9 cellular contexts compared by ENCODE assay signal in the genomic region with DNA sequence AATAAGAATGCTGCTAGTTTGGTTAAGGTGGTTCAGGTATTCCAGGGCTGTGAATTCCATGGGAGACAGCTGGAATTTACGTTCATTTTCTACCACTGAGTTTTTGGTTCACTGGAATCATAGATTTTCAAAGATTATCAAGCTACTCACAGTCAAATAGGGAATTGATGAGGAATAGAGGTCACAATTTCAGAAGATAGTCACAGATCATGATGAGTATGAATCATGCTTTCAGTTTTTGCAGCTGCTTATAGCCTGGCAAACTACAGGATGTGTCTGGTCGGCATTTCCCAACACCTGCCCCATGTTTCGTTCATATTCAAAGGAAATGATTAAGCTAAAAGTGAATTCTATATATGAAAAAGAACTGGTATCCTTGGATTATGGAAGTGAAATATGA. TPM values are rescaled to one million over a fixed set of nuclear protein-coding genes. Genes with fewer than 3 reads are reported as not detected.
DNase-seq lines count a peak whose midpoint lies in the region; ATAC-seq, FAIRE-seq and TF ChIP-seq lines count a peak whose summit lies in the region.
"Had no signal": no experiment of that assay in that cellular context is flagged by ENCODE, and none has a peak within 500 bp of the region (broad histone marks: within the 10 kb centered on the region; RNA-seq: fewer than 3 reads in every experiment).

No MANE protein-coding gene starts in this region.

- intact Hi-C loops in activated CD8-positive, alpha-beta T cell treated with anti-CD3 and anti-CD28 coated beads for 36 hours (cut with micrococcal nuclease): no loop called here

- POLR2A ChIA-PET in activated CD8-positive, alpha-beta T cell treated with anti-CD3 and anti-CD28 coated beads for 36 hours (lab: Charles Lee): interaction anchor here (0.6 to 0.8 kb wide), 2 partner anchors 20 to 57 kb away, joined by 3 read pairs; no protein-coding TSS in a partner anchor

- peak; percentile 89 for FAIRE-seq in GM19239 (lab: Jason Lieb, UNC)

- H3K4me3 Mint-ChIP-seq in activated CD8-positive, alpha-beta T cell treated with anti-CD3 and anti-CD28 coated beads for 36 hours: peak overlapping the region; percentile 12
- H3K4me3 Mint-ChIP-seq: natural killer cell had no signal

- H3K27me3 Mint-ChIP-seq in activated CD8-positive, alpha-beta T cell treated with anti-CD3 and anti-CD28 coated beads for 36 hours: no peaks in the 10 kb centered on the region

- no peaks in the 10 kb centered on the region for H3K9me3 Mint-ChIP-seq in activated CD8-positive, alpha-beta T cell treated with anti-CD3 and anti-CD28 coated beads for 36 hours
- H3K9me3 Mint-ChIP-seq: natural killer cell had no signal

- TF ChIP-seq CTCF in activated CD8-positive, alpha-beta T cell treated with anti-CD3 and anti-CD28 coated beads for 36 hours (IDR thresholded peaks at IDR 0.05): no peak

- CTCF ChIA-PET in activated CD8-positive, alpha-beta T cell treated with anti-CD3 and anti-CD28 coated beads for 36 hours (lab: Charles Lee): interaction anchor here (0.7 to 1.0 kb wide), 3 partner anchors 25 to 72 kb away, joined by 3 to 4 read pairs (median 4); no protein-coding TSS in a partner anchor

- H3K36me3 Mint-ChIP-seq in activated CD8-positive, alpha-beta T cell treated with anti-CD3 and anti-CD28 coated beads for 36 hours (ENCODE audit: low read depth): peaks cover 3% of the 10 kb centered on the region
- H3K36me3 Mint-ChIP-seq: natural killer cell had no signal

- peak; percentile 83 for ATAC-seq in HG03139 (IDR thresholded peaks at IDR 0.05; ENCODE audit: unreplicated experiment)
- ATAC-seq in activated CD8-positive, alpha-beta T cell treated with anti-CD3 and anti-CD28 coated beads for 36 hours: peak; percentile 88

- DNase-seq in A172 (ENCODE audit: low spot score): peak; percentile 18
- DNase-seq in GM19239 (ENCODE audit: insufficient read length, low spot score): peak; percentile 10
- peak; percentile 63 for DNase-seq in activated CD8-positive, alpha-beta T cell treated with anti-CD3 and anti-CD28 coated beads for 36 hours
- DNase-seq in stimulated activated CD4-positive, alpha-beta T cell treated with anti-CD3 and anti-CD28 coated beads, TNF-alpha, amount 100 ng/mL, for 48 hours (ENCODE audit: low read depth in 3 of 3): peak in 2 of 3 donors; percentile 13 to 15
- DNase-seq in NCI-H446 treated with DMSO at 0.1 percent for 48 hours (lab: John Stamatoyannopoulos, UW): no peak
- no peak for DNase-seq in amniotic stem cell (lab: John Stamatoyannopoulos, UW)
- no peak for DNase-seq in NCI-H345 (lab: John Stamatoyannopoulos, UW)
- DNase-seq: natural killer cell had no signal

- H3K27ac Mint-ChIP-seq in activated CD8-positive, alpha-beta T cell treated with anti-CD3 and anti-CD28 coated beads for 36 hours: peak overlapping the region; percentile 76
- H3K27ac Mint-ChIP-seq: natural killer cell had no signal

- H3K4me1 Mint-ChIP-seq in activated CD8-positive, alpha-beta T cell treated with anti-CD3 and anti-CD28 coated beads for 36 hours (ENCODE audit: low read depth): peaks cover 15% of the 10 kb centered on the region

RNA-seq across cellular contexts. Expression of gene BCKDHB, which starts 58.7 kb away (rescaled TPM):
- 10.7 and 14.2 TPM in 2 replicates for total RNA-seq in A172 (2014; rRNA removed; shearing (Covaris generic))
- 10 to 100 TPM; 17.8 to 19.3 TPM for total RNA-seq in activated CD8-positive, alpha-beta T cell treated with anti-CD3 and anti-CD28 coated beads for 36 hours

Comparison
In these comparisons a context has a peak if more than half of its experiments do, and no peak if none do; other contexts are left out.
1. DNase-seq: peak in A172 (single experiment), GM19239 (single experiment), activated CD8-positive, alpha-beta T cell treated with anti-CD3 and anti-CD28 coated beads for 36 hours (single experiment) and stimulated activated CD4-positive, alpha-beta T cell treated with anti-CD3 and anti-CD28 coated beads, TNF-alpha, amount 100 ng/mL, for 48 hours (2 of 3); none in NCI-H446 treated with DMSO at 0.1 percent for 48 hours (single experiment), amniotic stem cell (single experiment) and NCI-H345 (single experiment).